Comparison of ENCODE assay signal across 9 cellular contexts in genomic region chr2:120596990-120597594, GRCh38.
A peak's percentile ranks its signal among the peaks of the same experiment; 100 is the strongest.
DNase-seq lines count a peak whose midpoint lies in the region; ATAC-seq and TF ChIP-seq lines count a peak whose summit lies in the region.
"Had no signal": no experiment of that assay in that cellular context is flagged by ENCODE, and none has a peak within 500 bp of the region (broad histone marks: within the 10 kb centered on the region; RNA-seq: fewer than 3 reads in every experiment).

No MANE protein-coding gene starts in this region.

- H3K36me3 ChIP-seq in Peyer's patch (no peaks in the 10 kb centered on the region), neutrophil (no peaks in the 10 kb centered on the region)

- H3K27ac ChIP-seq in Peyer's patch, result no peak overlapping the region
- H3K27ac ChIP-seq in neutrophil, result peak overlapping the region; percentile 76

- no peak for ATAC-seq in HG03378 (IDR thresholded peaks at IDR 0.05; ENCODE audit: unreplicated experiment)
- no peak for ATAC-seq in HG02759 (IDR thresholded peaks at IDR 0.05; ENCODE audit: unreplicated experiment)

- no peaks in the 10 kb centered on the region for H3K4me1 ChIP-seq in Peyer's patch
- peaks cover 57 to 60% of the 10 kb centered on the region in 2 experiments for H3K4me1 ChIP-seq in neutrophil (ENCODE audit: control insufficient read depth in 1 of 2, insufficient read depth in 1 of 2, low read depth in 1 of 2, low read length in 1 of 2)

- H3K27me3 ChIP-seq in Peyer's patch (no peaks in the 10 kb centered on the region), neutrophil (no peaks in the 10 kb centered on the region)

- no peaks in the 10 kb centered on the region for H3K9me3 ChIP-seq in Peyer's patch
- no peaks in the 10 kb centered on the region for H3K9me3 ChIP-seq in neutrophil

- TF ChIP-seq POLR2A in Peyer's patch (IDR thresholded peaks at IDR 0.05), result no peak

- TF ChIP-seq CTCF in Peyer's patch (IDR thresholded peaks at IDR 0.05) (no peak), fibroblast of mammary gland (conservative IDR thresholded peaks at IDR 0.05; ENCODE audit: control insufficient read depth, insufficient read depth, low read depth, low read length) (no peak), neutrophil (IDR thresholded peaks at IDR 0.05) (no peak)

- H3K4me3 ChIP-seq in Peyer's patch (no peak overlapping the region), fibroblast of mammary gland (ENCODE audit: control insufficient read depth, low read depth, low read length) (no peak overlapping the region), neutrophil (ENCODE audit: low read depth in 1 of 2, low read length in 1 of 2) (peak overlapping the region; percentile 51 to 56)

- DNase-seq in AG08396 (ENCODE audit: low spot score), result peak; percentile 63
- DNase-seq in Peyer's patch, result peak in 2 of 3 donors; percentile 40 to 55
- peak; percentile 89 for DNase-seq in fibroblast of mammary gland (ENCODE audit: low read depth)
- DNase-seq in HUDEP-2 (lab: John Stamatoyannopoulos, UW; ENCODE audit: unreplicated experiment in 76 of 76), result no peak
- no peak for DNase-seq in stimulated activated CD4-positive, alpha-beta T cell treated with anti-CD3 and anti-CD28 coated beads, Interleukin-12 subunit alpha, Interleukin-12 subunit beta, amount 100 ng/mL, for 4 hours
- DNase-seq: activated effector memory CD4-positive, alpha-beta T cell treated with anti-CD3 and anti-CD28 coated beads, Interleukin-2, amount 50 U/mL, for 16 hours had no signal

Comparison
In these comparisons a context has a peak if more than half of its experiments do, and no peak if none do; other contexts are left out.
1. DNase-seq: peak in AG08396 (single experiment), Peyer's patch (2 of 3) and fibroblast of mammary gland (single experiment); none in HUDEP-2 (0 of 76) and stimulated activated CD4-positive, alpha-beta T cell treated with anti-CD3 and anti-CD28 coated beads, Interleukin-12 subunit alpha, Interleukin-12 subunit beta, amount 100 ng/mL, for 4 hours (single experiment).
2. H3K4me3 ChIP-seq: peak in neutrophil (2 of 2); none in Peyer's patch (0 of 4) and fibroblast of mammary gland (single experiment).